ENCODE assay signal across 8 cellular contexts in the genomic region with DNA sequence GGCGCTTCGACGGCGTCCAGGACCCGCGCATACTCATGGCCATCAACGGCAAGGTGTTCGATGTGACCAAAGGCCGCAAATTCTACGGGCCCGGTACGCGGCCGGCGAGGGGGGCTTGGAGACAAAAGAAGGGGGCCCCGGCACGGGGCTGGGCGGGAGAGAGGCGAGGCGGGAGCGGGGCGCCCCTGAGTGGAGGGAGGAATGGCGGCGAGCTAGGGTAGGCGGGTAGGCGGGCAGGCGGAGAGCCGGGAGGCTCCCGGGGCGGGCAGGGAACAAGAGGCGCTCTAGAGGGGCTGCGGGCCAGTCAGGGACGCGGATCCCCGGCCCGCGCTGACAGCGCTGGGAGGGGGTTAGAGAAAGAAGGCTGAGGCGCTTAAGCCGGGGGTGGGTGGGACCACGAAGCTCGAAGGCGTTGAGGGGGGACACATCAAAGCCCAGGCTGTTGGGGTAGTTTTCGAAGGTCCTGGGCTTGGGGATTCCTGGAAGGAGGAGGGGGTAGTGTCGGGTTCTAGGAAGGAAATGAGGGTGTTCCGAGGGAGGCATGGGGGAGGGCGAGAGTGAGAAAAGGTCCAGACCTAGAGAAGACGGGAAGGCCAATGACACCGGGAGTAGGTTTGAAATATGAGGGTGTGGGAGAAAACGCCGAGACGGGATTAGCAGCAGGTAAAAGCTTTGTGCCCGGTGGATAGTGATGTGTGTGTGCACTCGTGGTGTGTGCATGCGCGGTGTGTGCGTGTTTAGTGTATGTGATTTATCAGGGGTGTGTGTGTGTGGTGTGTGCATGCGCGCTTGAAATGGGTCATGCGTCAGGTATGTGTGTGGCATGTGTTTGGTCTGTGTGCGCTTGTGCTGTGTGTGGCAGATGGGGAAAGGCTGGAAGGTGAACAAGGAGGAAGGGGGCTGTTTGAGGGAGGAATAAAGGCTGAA. TPM values are rescaled to one million over a fixed set of nuclear protein-coding genes. Genes with fewer than 3 reads are reported as not detected.
DNase-seq lines count a peak whose midpoint lies in the region; ATAC-seq and TF ChIP-seq lines count a peak whose summit lies in the region.

No MANE protein-coding gene starts in this region.

- peaks cover 7% of the 10 kb centered on the region for H3K4me1 ChIP-seq in ES-I3 (ENCODE audit: insufficient read depth, low read length)
- peaks cover 10% of the 10 kb centered on the region for H3K4me1 ChIP-seq in endocrine pancreas (ENCODE audit: control insufficient read depth, insufficient read depth, low read length)
- H3K4me1 ChIP-seq in mucosa of descending colon (ENCODE audit: low read depth), result no peaks in the 10 kb centered on the region
- peaks cover 0 to 48% (median 27%) of the 10 kb centered on the region in 5 donors for H3K4me1 ChIP-seq in subcutaneous abdominal adipose tissue (ENCODE audit: control insufficient read depth in 5 of 5, insufficient read depth in 5 of 5, low read length in 5 of 5)

- no peaks in the 10 kb centered on the region for H3K27me3 ChIP-seq in H7 (ENCODE audit: control insufficient read depth, insufficient read depth, low read length)
- H3K27me3 ChIP-seq in endocrine pancreas (ENCODE audit: control insufficient read depth, insufficient read depth, low read length), result no peaks in the 10 kb centered on the region
- H3K27me3 ChIP-seq in subcutaneous abdominal adipose tissue (ENCODE audit: control insufficient read depth in 5 of 5, insufficient read depth in 4 of 5, low read length in 5 of 5), result peaks cover 0 to 4% (median 0%) of the 10 kb centered on the region in 5 donors

- H3K9me3 Mint-ChIP-seq in activated CD4-positive, alpha-beta memory T cell treated with anti-CD3 and anti-CD28 coated beads, Interleukin-2, amount 10 ng/mL, durations not matched to agents 7 days and 5 days, result no peaks in the 10 kb centered on the region

- H3K9ac ChIP-seq in ES-I3 (ENCODE audit: low read depth, low read length) (peak overlapping the region; percentile 84), endocrine pancreas (ENCODE audit: control insufficient read depth, insufficient read depth, low read length) (peak overlapping the region; percentile 72), subcutaneous abdominal adipose tissue (ENCODE audit: low read length in 5 of 5) (peak overlapping the region in 4 of 5 donors; percentile 68 to 81 (median 75))

- H3K4me3 Mint-ChIP-seq in activated CD4-positive, alpha-beta memory T cell treated with anti-CD3 and anti-CD28 coated beads, Interleukin-2, amount 10 ng/mL, durations not matched to agents 7 days and 5 days, result peak overlapping the region; percentile 92

- H3K27ac Mint-ChIP-seq in activated CD4-positive, alpha-beta memory T cell treated with anti-CD3 and anti-CD28 coated beads, Interleukin-2, amount 10 ng/mL, durations not matched to agents 7 days and 5 days, result peak overlapping the region; percentile 81

- peak overlapping the region; percentile 79 for H3K27ac ChIP-seq in subcutaneous abdominal adipose tissue (ENCODE audit: low read depth, low read length)

- peak; percentile 61 for ATAC-seq in mucosa of descending colon

- peak; percentile 46 for DNase-seq in H7
- DNase-seq in NAMALWA (ENCODE audit: low spot score), result peak; percentile 41
- DNase-seq in activated CD4-positive, alpha-beta memory T cell treated with anti-CD3 and anti-CD28 coated beads, Interleukin-2, amount 10 ng/mL, durations not matched to agents 7 days and 5 days, result peak; percentile 29
- peak; percentile 48 to 60 (median 58) for DNase-seq in mucosa of descending colon
- no peak for DNase-seq in NOMO-1 treated with DMSO at 0.1 percent for 48 hours (lab: John Stamatoyannopoulos, UW; ENCODE audit: unreplicated experiment)

- intact Hi-C loops in mucosa of descending colon (cut with DNase I, micrococcal nuclease), result no loop called here

- H3K9me3 ChIP-seq in ES-I3 (ENCODE audit: control insufficient read depth, insufficient read depth, low read length) (no peaks in the 10 kb centered on the region), endocrine pancreas (ENCODE audit: control insufficient read depth, low read length) (no peaks in the 10 kb centered on the region), mucosa of descending colon (no peaks in the 10 kb centered on the region), subcutaneous abdominal adipose tissue (ENCODE audit: control insufficient read depth in 5 of 5, low read length in 5 of 5) (no peaks in the 10 kb centered on the region)

- H3K27me3 Mint-ChIP-seq in activated CD4-positive, alpha-beta memory T cell treated with anti-CD3 and anti-CD28 coated beads, Interleukin-2, amount 10 ng/mL, durations not matched to agents 7 days and 5 days, result peaks cover 20% of the 10 kb centered on the region

- no peak for TF ChIP-seq CTCF in mucosa of descending colon (IDR thresholded peaks at IDR 0.05)

- CTCF ChIA-PET in activated CD4-positive, alpha-beta memory T cell treated with anti-CD3 and anti-CD28 coated beads, Interleukin-2, amount 10 ng/mL, durations not matched to agents 7 days and 5 days (lab: Charles Lee), result interaction anchor here (0.8 to 1.2 kb wide), 2 partner anchors 37 to 118 kb away, joined by 3 read pairs; no protein-coding TSS in a partner anchor

- POLR2A ChIA-PET in activated CD4-positive, alpha-beta memory T cell treated with anti-CD3 and anti-CD28 coated beads, Interleukin-2, amount 10 ng/mL, durations not matched to agents 7 days and 5 days (lab: Charles Lee), result interaction anchor here (0.6 to 2.0 kb wide), 2 partner anchors 18 to 126 kb away, joined by 3 to 6 read pairs; no protein-coding TSS in a partner anchor

- H3K4me3 ChIP-seq in H7 (ENCODE audit: insufficient read depth, low read depth, low read length) (peak overlapping the region; percentile 82), endocrine pancreas (ENCODE audit: control insufficient read depth, insufficient read depth, low read length) (peak overlapping the region; percentile 76), mucosa of descending colon (peak overlapping the region; percentile 65), subcutaneous abdominal adipose tissue (ENCODE audit: low read depth in 1 of 5, low read length in 5 of 5) (peak overlapping the region; percentile 74 to 93 (median 77))

- peaks cover 34% of the 10 kb centered on the region for H3K4me1 Mint-ChIP-seq in activated CD4-positive, alpha-beta memory T cell treated with anti-CD3 and anti-CD28 coated beads, Interleukin-2, amount 10 ng/mL, durations not matched to agents 7 days and 5 days

- peaks cover 18% of the 10 kb centered on the region for H3K36me3 Mint-ChIP-seq in activated CD4-positive, alpha-beta memory T cell treated with anti-CD3 and anti-CD28 coated beads, Interleukin-2, amount 10 ng/mL, durations not matched to agents 7 days and 5 days (ENCODE audit: low read depth)

- H3K36me3 ChIP-seq in ES-I3 (ENCODE audit: insufficient read depth, low read length) (0 out of 2 replicates have a peak, but pooled peaks cover 3% of the 10 kb centered on the region), H7 (replicated peaks; ENCODE audit: control insufficient read depth, insufficient read depth, low read length) (peaks cover 3% of the 10 kb centered on the region), endocrine pancreas (ENCODE audit: control insufficient read depth, insufficient read depth, low read length) (no peaks in the 10 kb centered on the region), mucosa of descending colon (ENCODE audit: low read depth) (no peaks in the 10 kb centered on the region), subcutaneous abdominal adipose tissue (ENCODE audit: control insufficient read depth in 5 of 5, insufficient read depth in 5 of 5, low read length in 5 of 5) (no peaks in the 10 kb centered on the region)

RNA-seq across cellular contexts. Expression of gene PGRMC1, which starts 0.8 kb away (rescaled TPM):
- total RNA-seq in H7 (2014; rRNA removed; shearing (Covaris generic)), result 247 and 254 TPM in 2 replicates
- 10 to 100 TPM; 30.5 to 30.9 TPM for total RNA-seq in activated CD4-positive, alpha-beta memory T cell treated with anti-CD3 and anti-CD28 coated beads, Interleukin-2, amount 10 ng/mL, durations not matched to agents 7 days and 5 days
- total RNA-seq in mucosa of descending colon, result 100 to 1,000 TPM; 102 to 126 (median 114) TPM
